7 cellular contexts compared by ENCODE assay signal in genomic region chr7:69746383-69746782, GRCh38.
"Had no signal": no experiment of that assay in that cellular context is flagged by ENCODE, and none has a peak within 500 bp of the region (broad histone marks: within the 10 kb centered on the region; RNA-seq: fewer than 3 reads in every experiment).

No MANE protein-coding gene starts in this region.

- H3K27ac ChIP-seq: HL-60 had no signal

- ATAC-seq: GM23338, HCT116, HepG2 had no signal

- H3K4me2 ChIP-seq: GM23338 had no signal

- DNase-seq: H7, HFFc6 had no signal

- H3K9me3 ChIP-seq: HAP-1 had no signal

- H3K36me3 ChIP-seq: HAP-1 had no signal

- H3K4me3 ChIP-seq: GM23338, HAP-1 had no signal

- H2AFZ ChIP-seq: GM23338 had no signal
